6 cellular contexts compared by ENCODE assay signal in the genomic region with DNA sequence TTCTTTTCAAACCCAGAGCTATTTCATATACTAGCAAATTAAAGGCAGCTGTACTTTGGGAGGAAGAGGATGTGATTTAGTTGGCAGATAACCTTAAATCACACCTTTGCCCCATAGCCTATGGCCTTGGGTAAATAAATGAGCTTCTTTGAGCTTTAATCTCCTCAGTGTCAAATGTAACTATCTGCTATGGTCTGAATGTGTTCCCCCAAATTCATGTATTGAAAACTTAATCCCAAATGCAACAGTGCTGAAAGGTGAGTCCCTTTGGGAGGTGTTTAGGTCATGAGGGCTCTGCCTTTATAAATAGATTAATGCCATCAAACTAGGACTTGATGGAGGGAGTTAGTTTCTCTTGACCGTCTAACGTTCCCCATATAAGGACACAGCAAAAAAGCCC.
"Had no signal": no experiment of that assay in that cellular context is flagged by ENCODE, and none has a peak within 500 bp of the region (broad histone marks: within the 10 kb centered on the region; RNA-seq: fewer than 3 reads in every experiment).

No MANE protein-coding gene starts in this region.

- H3K9me3 Mint-ChIP-seq: H9 had no signal

- H3K27ac Mint-ChIP-seq: H9 had no signal

- H2AFZ ChIP-seq: GM23248 had no signal

- H3K27ac ChIP-seq: GM23248 had no signal

- H3K4me1 Mint-ChIP-seq: H9 had no signal

- H3K4me3 Mint-ChIP-seq: H9 had no signal

- ATAC-seq: K562 had no signal

- H3K4me3 ChIP-seq: GM23248, K562 had no signal

- DNase-seq: GM23248, H9, HCEC 1CT, IMR-90, KG1 had no signal
